ENCODE assay signal across 30 cellular contexts in the genomic region with DNA sequence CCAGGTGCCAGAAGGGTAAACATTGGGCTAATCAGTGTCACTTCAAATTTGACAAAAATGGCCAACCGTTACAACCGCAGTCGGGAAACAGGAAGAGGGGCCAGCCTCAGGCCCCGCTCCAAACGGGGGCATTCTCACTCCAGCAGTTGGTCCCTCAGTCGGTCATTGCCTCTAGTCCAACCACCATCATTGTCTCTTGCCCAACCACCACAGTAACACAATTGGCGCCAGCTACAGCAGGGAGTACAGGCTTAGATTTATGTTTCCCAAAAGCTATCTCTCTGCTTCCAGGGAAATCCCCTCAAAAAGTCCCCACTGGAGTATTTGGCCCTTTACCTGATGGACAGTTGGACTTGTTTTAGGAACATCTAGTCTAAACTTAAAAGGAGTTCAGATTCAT. TPM values are rescaled to one million over a fixed set of nuclear protein-coding genes. Genes with fewer than 3 reads are reported as not detected.
DNase-seq lines count a peak whose midpoint lies in the region; ATAC-seq, FAIRE-seq and TF ChIP-seq lines count a peak whose summit lies in the region.
"Had no signal": no experiment of that assay in that cellular context is flagged by ENCODE, and none has a peak within 500 bp of the region (broad histone marks: within the 10 kb centered on the region; RNA-seq: fewer than 3 reads in every experiment).

No MANE protein-coding gene starts in this region.

- in situ Hi-C loops in G401 (cut with HindIII; ENCODE audit: low sequenced_read_pairs): loop anchor here (5.0 kb wide), 1 partner anchor 43 kb away; no protein-coding TSS in a partner anchor

- no peaks in the 10 kb centered on the region for H3K9me2 ChIP-seq in OCI-LY7 (ENCODE audit: insufficient read depth, low read length)

- H3K36me3 ChIP-seq in BLaER1 (no peaks in the 10 kb centered on the region), OCI-LY7 (ENCODE audit: insufficient read depth, low read length) (no peaks in the 10 kb centered on the region), liver (ENCODE audit: control insufficient read depth in 4 of 4, insufficient read depth in 3 of 4, low read depth in 1 of 4, low read length in 3 of 4) (no peaks in the 10 kb centered on the region)
- H3K36me3 ChIP-seq: colonic mucosa, esophagus squamous epithelium, left ventricle myocardium inferior, MG63, tibial nerve had no signal

- H3K4me1 ChIP-seq in BLaER1 (peaks cover 50% of the 10 kb centered on the region), OCI-LY7 (ENCODE audit: insufficient read depth, low read length, poor library complexity, severe bottlenecking) (peaks cover 27% of the 10 kb centered on the region), liver (ENCODE audit: control insufficient read depth in 4 of 4, insufficient read depth in 4 of 4, low read length in 3 of 4) (peaks cover 0 to 24% (median 16%) of the 10 kb centered on the region in 4 donors)
- H3K4me1 ChIP-seq: colonic mucosa had no signal

- H3K9me3 ChIP-seq in BLaER1 (no peaks in the 10 kb centered on the region), OCI-LY7 (ENCODE audit: low read length) (no peaks in the 10 kb centered on the region), liver (ENCODE audit: control insufficient read depth in 4 of 4, low read length in 3 of 4) (no peaks in the 10 kb centered on the region)
- H3K9me3 ChIP-seq: colonic mucosa, esophagus squamous epithelium, left ventricle myocardium inferior, MG63, tibial nerve had no signal

- peak overlapping the region; percentile 85 for H3K4me2 ChIP-seq in BLaER1
- no peak overlapping the region for H3K4me2 ChIP-seq in OCI-LY7 (ENCODE audit: low read length)

- intact Hi-C loops in OCI-LY7 (cut with micrococcal nuclease; ENCODE audit: unreplicated experiment): loop anchor here (5.0 kb wide), 1 partner anchor 147 kb away; no protein-coding TSS in a partner anchor

- H3K27ac ChIP-seq in BLaER1 (no peak overlapping the region), C4-2B (peak overlapping the region; percentile 100), OCI-LY7 (ENCODE audit: low read depth, low read length, poor library complexity, severe bottlenecking) (no peak overlapping the region), liver (ENCODE audit: low read depth in 1 of 2, low read length in 2 of 2) (no peak overlapping the region)
- H3K27ac ChIP-seq: colonic mucosa, esophagus squamous epithelium, left ventricle myocardium inferior, parathyroid adenoma, tibial nerve had no signal

- ATAC-seq in GM21526 (IDR thresholded peaks at IDR 0.05; ENCODE audit: low FRiP score, unreplicated experiment): no peak
- ATAC-seq: effector memory CD8-positive, alpha-beta T cell; right cardiac atrium had no signal

- no peak for TF ChIP-seq RAD21 in liver (IDR thresholded peaks at IDR 0.05)

- FAIRE-seq in GM12892 (lab: Jason Lieb, UNC): no peak
- FAIRE-seq: bronchial epithelial cell, frontal cortex, GM18507, TTC549 had no signal

- peak overlapping the region; percentile 34; the same call in 1 of the 2 replicates for H2AFZ ChIP-seq in OCI-LY7 (ENCODE audit: low read length)
- H2AFZ ChIP-seq: parathyroid adenoma had no signal

- no peaks in the 10 kb centered on the region for H4K20me1 ChIP-seq in BLaER1
- H4K20me1 ChIP-seq in OCI-LY7 (ENCODE audit: insufficient read depth, low read length): no peaks in the 10 kb centered on the region

- no peak overlapping the region; the same call in 1 of the 2 replicates for H3K9ac ChIP-seq in BLaER1
- no peak overlapping the region for H3K9ac ChIP-seq in liver (ENCODE audit: low read depth in 1 of 2, low read length in 2 of 2)
- H3K9ac ChIP-seq: parathyroid adenoma had no signal

- DNase-seq in OCI-LY7 (ENCODE audit: low spot score) (no peak), G401 (ENCODE audit: low spot score) (no peak), GM12892 (ENCODE audit: insufficient read length) (no peak)
- DNase-seq: activated naive CD4-positive, alpha-beta T cell; activated T-cell treated with anti-CD3 and anti-CD28 coated beads, Interleukin-2, amount 50 U/mL, for 24 hours; amniotic stem cell; colonic mucosa; DMS153; effector memory CD8-positive, alpha-beta T cell; esophagus squamous epithelium; GDM1; hippocampal formation; left ventricle myocardium inferior; MG63; NCI-H526 had no signal

- H3K27me3 ChIP-seq in BLaER1: peaks cover 45% of the 10 kb centered on the region
- H3K27me3 ChIP-seq in liver (ENCODE audit: control insufficient read depth in 4 of 4, insufficient read depth in 4 of 4, low read length in 3 of 4): peaks cover 0 to 21% (median 5%) of the 10 kb centered on the region in 4 donors

- BruUV-seq in OCI-LY7 (replicated peaks; lab: Mats Ljungman, UMichigan): no TSS peak

- POLR2A ChIA-PET in OCI-LY7 (lab: Charles Lee): no interaction called here

- TF ChIP-seq CTCF in C4-2B (conservative IDR thresholded peaks at IDR 0.05): no peak
- TF ChIP-seq CTCF in OCI-LY7 (conservative IDR thresholded peaks at IDR 0.05; ENCODE audit: low read length): no peak
- TF ChIP-seq CTCF in liver (IDR thresholded peaks at IDR 0.05; ENCODE audit: low read depth, low read length, missing input control): no peak

- no peaks in the 10 kb centered on the region for H3K79me2 ChIP-seq in OCI-LY7 (ENCODE audit: insufficient read depth, low read depth, low read length)
- H3K79me2 ChIP-seq: parathyroid adenoma had no signal

- 3% methylated on average over 7 of the region's 7 CpGs for WGBS in liver

- H3K4me3 ChIP-seq in BLaER1 (no peak overlapping the region), OCI-LY7 (ENCODE audit: low read depth, low read length, poor library complexity, severe bottlenecking) (no peak overlapping the region), liver (ENCODE audit: low read depth in 1 of 3, low read length in 3 of 3) (no peak overlapping the region)
- H3K4me3 ChIP-seq: colonic mucosa, esophagus squamous epithelium, left ventricle myocardium inferior, MG63, tibial nerve had no signal

- no peak for TF ChIP-seq POLR2A in GM12892 (IDR thresholded peaks at IDR 0.05; ENCODE audit: low read depth, low read length)

- CTCF ChIA-PET in OCI-LY7 (lab: Charles Lee; ENCODE audit: unreplicated experiment): interaction anchor here (0.6 to 1.0 kb wide), 4 partner anchors 17 to 97 kb away, joined by 3 read pairs; no protein-coding TSS in a partner anchor

TF ChIP-seq in liver, 16 proteins besides CTCF, POLR2A, EP300 and RAD21:
- TF ChIP-seq YY1 (IDR thresholded peaks at IDR 0.05) (peak; percentile 30), NR2F2 (IDR thresholded peaks at IDR 0.05) (no peak), ATF3 (IDR thresholded peaks at IDR 0.05) (no peak), GABPA (IDR thresholded peaks at IDR 0.05 in 1 of 2, conservative IDR thresholded peaks at IDR 0.05 in 1 of 2) (no peak), SP1 (IDR thresholded peaks at IDR 0.05) (peak; percentile 22), RXRA (IDR thresholded peaks at IDR 0.05) (no peak), ZBTB33 (IDR thresholded peaks at IDR 0.05) (no peak), HNF4A (conservative IDR thresholded peaks at IDR 0.05) (no peak), TAF1 (conservative IDR thresholded peaks at IDR 0.05) (no peak)

RNA-seq across cellular contexts. Expression of gene ALOX15B, which starts 20.3 kb away (rescaled TPM):
- total RNA-seq in OCI-LY7 (2014; rRNA removed; shearing (Covaris generic)): not detected in 2 replicates
- total RNA-seq in OCI-LY7 (2022) (not detected in 2 replicates), liver (1 to 10 TPM in 1 of 2 donors, under 1 TPM in 1; 0.92 to 1.0 TPM)
- under 1 TPM; 0.16 to 0.19 TPM for polyA plus RNA-seq in liver
- not detected in 2 replicates for total RNA-seq in G401 (2014; rRNA removed; shearing (Covaris generic))
- polyA plus RNA-seq in GM12892 (2012; ENCODE audit: missing spikeins): not detected
- total RNA-seq: activated CD8-positive, alpha-beta memory T cell treated with anti-CD3 and anti-CD28 coated beads for 36 hours; CD8-positive, alpha-beta memory T cell; left ventricle myocardium inferior had no signal
- polyA plus RNA-seq: CD8-positive, alpha-beta memory T cell; neural cell had no signal

RNA-seq across cellular contexts. Expression of gene ALOX12B, which starts 28.4 kb away (rescaled TPM):
- total RNA-seq in OCI-LY7 (2014; rRNA removed; shearing (Covaris generic)): 2.0 TPM in 1 of 2 replicates, not detected in the other
- total RNA-seq in OCI-LY7 (2022): 4.5 and 5.3 TPM in 2 replicates
- not detected for total RNA-seq in liver
- polyA plus RNA-seq in liver: not detected
- not detected in 2 replicates for total RNA-seq in G401 (2014; rRNA removed; shearing (Covaris generic))
- polyA plus RNA-seq in GM12892 (2012; ENCODE audit: missing spikeins): not detected
- total RNA-seq: frontal cortex, left ventricle myocardium inferior, mononuclear cell, tibial nerve had no signal
- polyA plus RNA-seq: CD8-positive, alpha-beta memory T cell; right cardiac atrium had no signal

RNA-seq across cellular contexts. Expression of gene GUCY2D, which starts 56.7 kb away (rescaled TPM):
- total RNA-seq in OCI-LY7 (2014; rRNA removed; shearing (Covaris generic)): not detected in 2 replicates
- total RNA-seq in OCI-LY7 (2022) (not detected in 2 replicates), liver (under 1 TPM in 1 of 2 donors, not detected in 1; 0.09 TPM)
- under 1 TPM in 1 of 2 donors, not detected in 1; 0.14 TPM for polyA plus RNA-seq in liver
- total RNA-seq in G401 (2014; rRNA removed; shearing (Covaris generic)): 0.06 TPM in 1 of 2 replicates, not detected in the other
- polyA plus RNA-seq in GM12892 (2012; ENCODE audit: missing spikeins): not detected
- total RNA-seq: activated CD8-positive, alpha-beta memory T cell treated with anti-CD3 and anti-CD28 coated beads for 36 hours; bronchial epithelial cell; CD8-positive, alpha-beta memory T cell; esophagus squamous epithelium; left ventricle myocardium inferior had no signal

RNA-seq across cellular contexts. Expression of gene ALOXE3, which starts 59.2 kb away (rescaled TPM):
- total RNA-seq in OCI-LY7 (2014; rRNA removed; shearing (Covaris generic)): not detected in 2 replicates
- total RNA-seq in OCI-LY7 (2022): 0.10 TPM in 1 of 2 replicates, not detected in the other
- not detected for total RNA-seq in liver
- not detected for polyA plus RNA-seq in liver
- 0.85 TPM in 1 of 2 replicates, not detected in the other for total RNA-seq in G401 (2014; rRNA removed; shearing (Covaris generic))
- polyA plus RNA-seq in GM12892 (2012; ENCODE audit: missing spikeins): not detected
- total RNA-seq: CD8-positive, alpha-beta memory T cell; colonic mucosa; left ventricle myocardium inferior; right cardiac atrium; tibial nerve had no signal
- polyA plus RNA-seq: CD8-positive, alpha-beta memory T cell; right cardiac atrium had no signal
